ENCODE assay signal across 8 cellular contexts in genomic region chr2:131154071-131154531, GRCh38. TPM values are rescaled to one million over a fixed set of nuclear protein-coding genes. Genes with fewer than 3 reads are reported as not detected.
DNase-seq lines count a peak whose midpoint lies in the region; ATAC-seq and TF ChIP-seq lines count a peak whose summit lies in the region.

No MANE protein-coding gene starts in this region.

- no peak overlapping the region for H3K4me3 Mint-ChIP-seq in natural killer cell treated with Interleukin-12 subunit alpha and Interleukin-12 subunit beta and Interleukin-15 and Interleukin-18, amount 100 ng/mL, for 72 hours
- no peak overlapping the region for H3K4me3 Mint-ChIP-seq in stimulated activated naive CD8-positive, alpha-beta T cell treated with anti-CD3 and anti-CD28 coated beads, Interleukin-15, Interleukin-2, amounts not matched to agents 100 ng/mL and 50 ng/mL, for 24 hours

- peak; percentile 88 for TF ChIP-seq CTCF in epithelial cell of esophagus (IDR thresholded peaks at IDR 0.05; ENCODE audit: insufficient read depth, low read depth, low read length, missing control alignments)

- no peaks in the 10 kb centered on the region for H3K36me3 Mint-ChIP-seq in natural killer cell treated with Interleukin-12 subunit alpha and Interleukin-12 subunit beta and Interleukin-15 and Interleukin-18, amount 100 ng/mL, for 72 hours
- H3K36me3 Mint-ChIP-seq in stimulated activated naive CD8-positive, alpha-beta T cell treated with anti-CD3 and anti-CD28 coated beads, Interleukin-15, Interleukin-2, amounts not matched to agents 100 ng/mL and 50 ng/mL, for 24 hours (ENCODE audit: low read depth): peaks cover 11% of the 10 kb centered on the region

- no peaks in the 10 kb centered on the region for H3K27me3 Mint-ChIP-seq in natural killer cell treated with Interleukin-12 subunit alpha and Interleukin-12 subunit beta and Interleukin-15 and Interleukin-18, amount 100 ng/mL, for 72 hours
- no peaks in the 10 kb centered on the region for H3K27me3 Mint-ChIP-seq in stimulated activated naive CD8-positive, alpha-beta T cell treated with anti-CD3 and anti-CD28 coated beads, Interleukin-15, Interleukin-2, amounts not matched to agents 100 ng/mL and 50 ng/mL, for 24 hours

- H3K4me1 Mint-ChIP-seq in natural killer cell treated with Interleukin-12 subunit alpha and Interleukin-12 subunit beta and Interleukin-15 and Interleukin-18, amount 100 ng/mL, for 72 hours (ENCODE audit: low read depth in 2 of 2): peaks cover 7 to 11% of the 10 kb centered on the region in 2 donors
- peaks cover 33% of the 10 kb centered on the region for H3K4me1 Mint-ChIP-seq in stimulated activated naive CD8-positive, alpha-beta T cell treated with anti-CD3 and anti-CD28 coated beads, Interleukin-15, Interleukin-2, amounts not matched to agents 100 ng/mL and 50 ng/mL, for 24 hours (ENCODE audit: low read depth)

- no peaks in the 10 kb centered on the region for H3K9me3 Mint-ChIP-seq in natural killer cell treated with Interleukin-12 subunit alpha and Interleukin-12 subunit beta and Interleukin-15 and Interleukin-18, amount 100 ng/mL, for 72 hours
- H3K9me3 Mint-ChIP-seq in stimulated activated naive CD8-positive, alpha-beta T cell treated with anti-CD3 and anti-CD28 coated beads, Interleukin-15, Interleukin-2, amounts not matched to agents 100 ng/mL and 50 ng/mL, for 24 hours: no peaks in the 10 kb centered on the region

- ATAC-seq in GM21381 (IDR thresholded peaks at IDR 0.05; ENCODE audit: unreplicated experiment): peak; percentile 92
- ATAC-seq in natural killer cell treated with Interleukin-12 subunit alpha and Interleukin-12 subunit beta and Interleukin-15 and Interleukin-18, amount 100 ng/mL, for 72 hours: peak; percentile 89 to 94

- H3K27ac Mint-ChIP-seq in natural killer cell treated with Interleukin-12 subunit alpha and Interleukin-12 subunit beta and Interleukin-15 and Interleukin-18, amount 100 ng/mL, for 72 hours: peak overlapping the region; percentile 39 to 75
- H3K27ac Mint-ChIP-seq in stimulated activated naive CD8-positive, alpha-beta T cell treated with anti-CD3 and anti-CD28 coated beads, Interleukin-15, Interleukin-2, amounts not matched to agents 100 ng/mL and 50 ng/mL, for 24 hours: peak overlapping the region; percentile 14

- H3K4me3 ChIP-seq in epithelial cell of esophagus (ENCODE audit: low read length): no peak overlapping the region

- peak; percentile 70 for DNase-seq in DMS53 (lab: John Stamatoyannopoulos, UW)
- DNase-seq in HK-2 (ENCODE audit: unreplicated experiment): peak; percentile 70
- DNase-seq in NOMO-1 treated with dmso at 0.1 percent for 144 hours (lab: John Stamatoyannopoulos, UW; ENCODE audit: unreplicated experiment): peak; percentile 47
- peak; percentile 56 for DNase-seq in activated CD8-positive, alpha-beta memory T cell treated with anti-CD3 and anti-CD28 coated beads, Interleukin-2, amount 50 U/mL, for 24 hours (ENCODE audit: extremely low read depth)
- DNase-seq in epithelial cell of esophagus (ENCODE audit: low read depth): peak; percentile 70
- peak; percentile 67 for DNase-seq in natural killer cell treated with Interleukin-12 subunit alpha and Interleukin-12 subunit beta and Interleukin-15 and Interleukin-18, amount 100 ng/mL, for 72 hours (ENCODE audit: low spot score)

RNA-seq across cellular contexts. Expression of gene PLEKHB2, which starts 49.0 kb away (rescaled TPM):
- total RNA-seq in natural killer cell treated with Interleukin-12 subunit alpha and Interleukin-12 subunit beta and Interleukin-15 and Interleukin-18, amount 100 ng/mL, for 72 hours: 10 to 100 TPM; 58.9 to 61.8 TPM

RNA-seq across cellular contexts. Expression of gene POTEE, which starts 55.2 kb away (rescaled TPM):
- total RNA-seq in natural killer cell treated with Interleukin-12 subunit alpha and Interleukin-12 subunit beta and Interleukin-15 and Interleukin-18, amount 100 ng/mL, for 72 hours: 1 to 10 TPM in 1 of 2 donors, under 1 TPM in 1; 0.31 to 1.6 TPM
